Comparison of ENCODE assay signal across 8 cellular contexts in genomic region chr3:101827211-101828174, GRCh38. TPM values are rescaled to one million over a fixed set of nuclear protein-coding genes. Genes with fewer than 3 reads are reported as not detected.
DNase-seq lines count a peak whose midpoint lies in the region; ATAC-seq and TF ChIP-seq lines count a peak whose summit lies in the region.

No MANE protein-coding gene starts in this region.

- TF ChIP-seq CTCF in WTC11 (IDR thresholded peaks at IDR 0.05), result no peak

- peak; percentile 90 for ATAC-seq in WTC11

- H3K27me3 Mint-ChIP-seq in WTC11 (ENCODE audit: low read depth), result no peaks in the 10 kb centered on the region

- H3K4me3 Mint-ChIP-seq in WTC11, result peak overlapping the region; percentile 82

- no peaks in the 10 kb centered on the region for H3K9me3 Mint-ChIP-seq in WTC11

- no peaks in the 10 kb centered on the region for H3K36me3 Mint-ChIP-seq in WTC11

- H3K36me3 ChIP-seq in H7 (replicated peaks; ENCODE audit: control insufficient read depth, insufficient read depth, low read length), result no peaks in the 10 kb centered on the region

- CTCF ChIA-PET in WTC11 (lab: Charles Lee), result interaction anchor here (0.6 to 2.6 kb wide), 4 partner anchors 18 to 398 kb away, joined by 4 to 10 read pairs (median 7); partner anchors contain the start of gene NFKBIZ

- POLR2A ChIA-PET in WTC11 (lab: Charles Lee), result interaction anchor here (0.6 to 2.0 kb wide), 4 partner anchors 11 to 151 kb away, joined by 3 to 20 read pairs (median 3); partner anchors contain the start of gene NFKBIZ

- peak overlapping the region; percentile 58 for H3K27ac ChIP-seq in caudate nucleus (ENCODE audit: low read depth, low read length)

- peak overlapping the region; percentile 61 for H3K4me3 ChIP-seq in H7 (ENCODE audit: insufficient read depth, low read depth, low read length)

- peaks cover 23% of the 10 kb centered on the region for H3K4me1 Mint-ChIP-seq in WTC11

- H3K27ac Mint-ChIP-seq in WTC11, result peak overlapping the region; percentile 80

- DNase-seq in GF-D8 (lab: John Stamatoyannopoulos, UW), result peak; percentile 55
- peak; percentile 68 for DNase-seq in H7
- DNase-seq in MV-4-11 (lab: John Stamatoyannopoulos, UW), result peak; percentile 85
- peak; percentile 54 for DNase-seq in WTC11 (ENCODE audit: low spot score)
- peak in 45 of 61 donors; percentile 2 to 67 (median 25) for DNase-seq in caudate nucleus (lab: John Stamatoyannopoulos, UW)
- peak; percentile 89 for DNase-seq in islet precursor cell
- peak; percentile 84 to 88 (median 86) for DNase-seq in stimulated activated CD4-positive, alpha-beta T cell treated with anti-CD3 and anti-CD28 coated beads, Interleukin-12 subunit alpha, Interleukin-12 subunit beta, amount 100 ng/mL, for 48 hours (ENCODE audit: low read depth in 2 of 3, low spot score in 1 of 3)
- DNase-seq in DMS 273 (lab: John Stamatoyannopoulos, UW; ENCODE audit: unreplicated experiment), result no peak

- no peaks in the 10 kb centered on the region for H3K27me3 ChIP-seq in H7 (ENCODE audit: control insufficient read depth, insufficient read depth, low read length)

TF ChIP-seq in WTC11, 78 proteins besides CTCF, POLR2A, EP300 and RAD21 (continues in another document):
- TF ChIP-seq ZNF121 (CRISPR knock-in tag; IDR thresholded peaks at IDR 0.05) (no peak), CDX4 (CRISPR knock-in tag; IDR thresholded peaks at IDR 0.05; ENCODE audit: borderline replicate concordance) (no peak), ELF4 (CRISPR knock-in tag; IDR thresholded peaks at IDR 0.05; ENCODE audit: low read depth) (no peak), HMGXB4 (CRISPR knock-in tag; IDR thresholded peaks at IDR 0.05) (peak; percentile 31; the same call in 1 of the 2 replicates), NFE2L1 (CRISPR knock-in tag; IDR thresholded peaks at IDR 0.05) (no peak), USF2 (CRISPR knock-in tag; IDR thresholded peaks at IDR 0.05) (0 out of 2 replicates have a peak, but pooled peaks have one; percentile 5), TEAD1 (CRISPR knock-in tag; IDR thresholded peaks at IDR 0.05) (no peak), MYBL2 (CRISPR knock-in tag; IDR thresholded peaks at IDR 0.05) (no peak), PRDM15 (CRISPR knock-in tag; IDR thresholded peaks at IDR 0.05) (peak; percentile 96), ZNF423 (CRISPR knock-in tag; IDR thresholded peaks at IDR 0.05) (no peak), IRF1 (CRISPR knock-in tag; IDR thresholded peaks at IDR 0.05) (0 out of 2 replicates have a peak, but pooled peaks have one; percentile 23), CREB1 (CRISPR knock-in tag; IDR thresholded peaks at IDR 0.05) (no peak), FOXK1 (CRISPR knock-in tag; IDR thresholded peaks at IDR 0.05) (0 out of 2 replicates have a peak, but pooled peaks have one; percentile 19), MAX (CRISPR knock-in tag; IDR thresholded peaks at IDR 0.05) (peak; percentile 66; the same call in 1 of the 2 replicates), ZNF281 (CRISPR knock-in tag; IDR thresholded peaks at IDR 0.05) (no peak), ZNF263 (CRISPR knock-in tag; IDR thresholded peaks at IDR 0.05; ENCODE audit: low read depth) (no peak), CREM (CRISPR knock-in tag; IDR thresholded peaks at IDR 0.05) (0 out of 2 replicates have a peak, but pooled peaks have one; percentile 40), ETV6 (CRISPR knock-in tag; IDR thresholded peaks at IDR 0.05) (0 out of 2 replicates have a peak, but pooled peaks have one; percentile 30)

RNA-seq across cellular contexts. Expression of gene NFKBIZ, which starts 21.8 kb away (rescaled TPM):
- 3.2 and 3.5 TPM in 2 replicates for total RNA-seq in H7 (2014; rRNA removed; shearing (Covaris generic))
- total RNA-seq in WTC11 (2021), result 15.1 to 17.9 TPM (median 16.9 TPM) in 3 replicates

RNA-seq across cellular contexts. Expression of gene NXPE3, which starts 48.5 kb away (rescaled TPM):
- total RNA-seq in H7 (2014; rRNA removed; shearing (Covaris generic)), result 5.6 and 5.7 TPM in 2 replicates
- 11.3 to 13.9 TPM (median 12.9 TPM) in 3 replicates for total RNA-seq in WTC11 (2021)
